15 cellular contexts compared by ENCODE assay signal in genomic region chr17:21291862-21292261, GRCh38.
"Had no signal": no experiment of that assay in that cellular context is flagged by ENCODE, and none has a peak within 500 bp of the region (broad histone marks: within the 10 kb centered on the region; RNA-seq: fewer than 3 reads in every experiment).

No MANE protein-coding gene starts in this region.

- H3K4me3 ChIP-seq: cardiac muscle cell, gastroesophageal sphincter, right lobe of liver had no signal

- H3K9me3 ChIP-seq: gastroesophageal sphincter, right lobe of liver had no signal

- ATAC-seq: activated CD4-positive, CD25-positive, alpha-beta regulatory T cell treated with anti-CD3 and anti-CD28 coated beads, Interleukin-2, amount 50 U/mL, for 24 hours; gastroesophageal sphincter; right lobe of liver had no signal

- H3K27me3 Mint-ChIP-seq: activated CD4-positive, alpha-beta memory T cell treated with anti-CD3 and anti-CD28 coated beads, Interleukin-2, amount 10 ng/mL, durations not matched to agents 7 days and 5 days had no signal

- H3K27ac ChIP-seq: cardiac muscle cell, epithelial cell of prostate, gastroesophageal sphincter, right lobe of liver had no signal

- H3K9me3 Mint-ChIP-seq: mesothelial cell of epicardium had no signal

- H3K27ac Mint-ChIP-seq: mesothelial cell of epicardium; T-helper 2 cell treated with Interferon-gamma antibody and Interleukin-4, amounts not matched to agents 5 μg/mL and 100 μg/mL, for 36 hours had no signal

- H3K4me3 Mint-ChIP-seq: activated CD4-positive, alpha-beta memory T cell treated with anti-CD3 and anti-CD28 coated beads, Interleukin-2, amount 10 ng/mL, durations not matched to agents 7 days and 5 days; mesothelial cell of epicardium; T-helper 2 cell treated with Interferon-gamma antibody and Interleukin-4, amounts not matched to agents 5 μg/mL and 100 μg/mL, for 36 hours had no signal

- H3K36me3 ChIP-seq: cardiac muscle cell, right lobe of liver had no signal

- FAIRE-seq: astrocyte, colon had no signal

- DNase-seq: activated CD4-positive, alpha-beta memory T cell treated with anti-CD3 and anti-CD28 coated beads, Interleukin-2, amount 10 ng/mL, durations not matched to agents 7 days and 5 days; effector memory CD4-positive, alpha-beta T cell; kidney glomerular epithelial cell; stimulated activated naive CD4-positive, alpha-beta T cell; substantia nigra; trophoblast cell had no signal

- H3K27me3 ChIP-seq: right lobe of liver had no signal
